20 cellular contexts compared by ENCODE assay signal in genomic region chr6:79697430-79697829, GRCh38.
"Had no signal": no experiment of that assay in that cellular context is flagged by ENCODE, and none has a peak within 500 bp of the region (broad histone marks: within the 10 kb centered on the region; RNA-seq: fewer than 3 reads in every experiment).

No MANE protein-coding gene starts in this region.

- H3K27ac Mint-ChIP-seq: immature natural killer cell; natural killer cell treated with Interleukin-12 subunit alpha and Interleukin-12 subunit beta and Interleukin-15 and Interleukin-18, amount 100 ng/mL, for 72 hours; stimulated activated effector memory CD8-positive, alpha-beta T cell treated with anti-CD3 and anti-CD28 coated beads, Interleukin-12 subunit alpha, Interleukin-12 subunit beta, amount 100 ng/mL, for 72 hours had no signal

- H3K9me3 Mint-ChIP-seq: neural crest cell; stimulated activated effector memory CD8-positive, alpha-beta T cell treated with anti-CD3 and anti-CD28 coated beads, Interleukin-12 subunit alpha, Interleukin-12 subunit beta, amount 100 ng/mL, for 72 hours had no signal

- H3K4me3 Mint-ChIP-seq: immature natural killer cell; natural killer cell treated with Interleukin-12 subunit alpha and Interleukin-12 subunit beta and Interleukin-15 and Interleukin-18, amount 100 ng/mL, for 72 hours; neural crest cell; stimulated activated effector memory CD8-positive, alpha-beta T cell treated with anti-CD3 and anti-CD28 coated beads, Interleukin-12 subunit alpha, Interleukin-12 subunit beta, amount 100 ng/mL, for 72 hours had no signal

- H3K36me3 Mint-ChIP-seq: immature natural killer cell; natural killer cell treated with Interleukin-12 subunit alpha and Interleukin-12 subunit beta and Interleukin-15 and Interleukin-18, amount 100 ng/mL, for 72 hours; stimulated activated effector memory CD8-positive, alpha-beta T cell treated with anti-CD3 and anti-CD28 coated beads, Interleukin-12 subunit alpha, Interleukin-12 subunit beta, amount 100 ng/mL, for 72 hours had no signal

- H3K4me3 ChIP-seq: colonic mucosa, lower lobe of right lung, pancreas, right lobe of liver, suprapubic skin, transverse colon, upper lobe of right lung, vagina had no signal

- FAIRE-seq: keratinocyte had no signal

- DNase-seq: colonic mucosa; effector CD4-positive, alpha-beta T cell; immature natural killer cell; left ventricle myocardium superior; lower lobe of right lung; pancreas; right lobe of liver; small intestine; stimulated activated CD4-positive, alpha-beta T cell treated with anti-CD3 and anti-CD28 coated beads, Interleukin-1b, Interleukin-23, amount 100 ng/mL, for 48 hours; stimulated activated CD4-positive, alpha-beta T cell treated with anti-CD3 and anti-CD28 coated beads, Interleukin-4, amount 100 ng/mL, for 24 hours; stimulated activated naive CD4-positive, alpha-beta T cell treated with Interleukin-2 at 50 U/mL for 16 hours; transverse colon; upper lobe of right lung had no signal

- ATAC-seq: left ventricle myocardium superior; lower lobe of right lung; natural killer cell treated with Interleukin-12 subunit alpha and Interleukin-12 subunit beta and Interleukin-15 and Interleukin-18, amount 100 ng/mL, for 72 hours; pancreas; right lobe of liver; stimulated activated effector memory CD8-positive, alpha-beta T cell treated with anti-CD3 and anti-CD28 coated beads, Interleukin-12 subunit alpha, Interleukin-12 subunit beta, amount 100 ng/mL, for 72 hours; upper lobe of right lung had no signal

- H3K27me3 Mint-ChIP-seq: natural killer cell treated with Interleukin-12 subunit alpha and Interleukin-12 subunit beta and Interleukin-15 and Interleukin-18, amount 100 ng/mL, for 72 hours had no signal

- H3K27ac ChIP-seq: colonic mucosa, lower lobe of right lung, neutrophil, pancreas, right lobe of liver, suprapubic skin, transverse colon, upper lobe of right lung, vagina had no signal
